18 cellular contexts compared by ENCODE assay signal in genomic region chr6:148852688-148853087, GRCh38.
DNase-seq lines count a peak whose midpoint lies in the region; ATAC-seq, FAIRE-seq and TF ChIP-seq lines count a peak whose summit lies in the region.
"Had no signal": no experiment of that assay in that cellular context is flagged by ENCODE, and none has a peak within 500 bp of the region (broad histone marks: within the 10 kb centered on the region; RNA-seq: fewer than 3 reads in every experiment).

No MANE protein-coding gene starts in this region.

- H4K20me1 ChIP-seq in SK-N-SH (ENCODE audit: insufficient read depth) (no peaks in the 10 kb centered on the region), neural progenitor cell (ENCODE audit: low read depth) (peaks cover 44% of the 10 kb centered on the region)
- H4K20me1 ChIP-seq: BLaER1 had no signal

- TF ChIP-seq CTCF in SK-N-SH (IDR thresholded peaks at IDR 0.05) (no peak), brain (conservative IDR thresholded peaks at IDR 0.05) (no peak), neural progenitor cell (IDR thresholded peaks at IDR 0.05) (no peak), heart right ventricle (IDR thresholded peaks at IDR 0.05) (no peak)

- H3K4me3 ChIP-seq in SK-N-SH (ENCODE audit: low read depth in 2 of 2, low read length in 1 of 2), result no peak overlapping the region
- H3K4me3 ChIP-seq in neural progenitor cell, result no peak overlapping the region
- no peak overlapping the region for H3K4me3 ChIP-seq in heart right ventricle
- H3K4me3 ChIP-seq: BLaER1 had no signal

- peak overlapping the region in 4 of 5 experiments; percentile 59 to 87 (median 71) for H3K27ac Mint-ChIP-seq in brain
- H3K27ac Mint-ChIP-seq in neural progenitor cell, result peak overlapping the region; percentile 100
- H3K27ac Mint-ChIP-seq: CD4-positive, CD25-positive, alpha-beta regulatory T cell had no signal

- H3K4me2 ChIP-seq in SK-N-SH (no peak overlapping the region), neural progenitor cell (no peak overlapping the region)
- H3K4me2 ChIP-seq: BLaER1 had no signal

- H3K9me3 Mint-ChIP-seq in brain (peaks cover 0 to 5% (median 4%) of the 10 kb centered on the region in 5 experiments), neural progenitor cell (peaks cover 2% of the 10 kb centered on the region)
- H3K9me3 Mint-ChIP-seq: CD4-positive, CD25-positive, alpha-beta regulatory T cell; IgD-negative memory B cell had no signal

- peaks cover 48% of the 10 kb centered on the region for H3K4me1 Mint-ChIP-seq in brain
- H3K4me1 Mint-ChIP-seq in neural progenitor cell, result peaks cover 70% of the 10 kb centered on the region

- peaks cover 6% of the 10 kb centered on the region for H3K27me3 Mint-ChIP-seq in brain
- H3K27me3 Mint-ChIP-seq in neural progenitor cell (ENCODE audit: insufficient read depth, low read depth), result peaks cover 6% of the 10 kb centered on the region
- H3K27me3 Mint-ChIP-seq: IgD-negative memory B cell had no signal

- no peaks in the 10 kb centered on the region for H3K9me2 ChIP-seq in SK-N-SH

- H3K4me1 ChIP-seq in SK-N-SH (ENCODE audit: control insufficient read depth in 1 of 2, insufficient read depth in 2 of 2, low read depth in 1 of 2, low read length in 1 of 2), result peaks cover 0 to 2% of the 10 kb centered on the region in 2 experiments; a peak in 1 of 4 replicates
- peaks cover 42% of the 10 kb centered on the region for H3K4me1 ChIP-seq in neural progenitor cell
- peaks cover 0 to 5% (median 2%) of the 10 kb centered on the region in 9 donors for H3K4me1 ChIP-seq in heart right ventricle
- H3K4me1 ChIP-seq: BLaER1 had no signal

- DNase-seq in SK-N-SH (no peak), neural progenitor cell (ENCODE audit: low spot score) (no peak), GM12892 (ENCODE audit: insufficient read length) (no peak), heart right ventricle (no peak), foreskin melanocyte (no peak)
- DNase-seq: AML-193; CD4-positive, CD25-positive, alpha-beta regulatory T cell; DMS53; GF-D8; GOT3; HCEC 1CT had no signal

- no peak for FAIRE-seq in GM12892 (lab: Jason Lieb, UNC)
- FAIRE-seq: GM18507 had no signal

- H3F3A ChIP-seq in SK-N-SH (replicated peaks; ENCODE audit: insufficient read depth) (no peaks in the 10 kb centered on the region), neural progenitor cell (ENCODE audit: low read depth) (peaks cover 37% of the 10 kb centered on the region)

- H3K4me3 Mint-ChIP-seq in brain, result no peak overlapping the region
- peak overlapping the region; percentile 5 for H3K4me3 Mint-ChIP-seq in neural progenitor cell
- H3K4me3 Mint-ChIP-seq: CD4-positive, CD25-positive, alpha-beta regulatory T cell; IgD-negative memory B cell had no signal

- TF ChIP-seq EP300 in SK-N-SH (IDR thresholded peaks at IDR 0.05; ENCODE audit: borderline replicate concordance in 1 of 2, low read depth in 1 of 2, low read length in 1 of 2), result no peak

- H3K9me3 ChIP-seq in SK-N-SH (no peaks in the 10 kb centered on the region), neural progenitor cell (ENCODE audit: low read depth) (no peaks in the 10 kb centered on the region), heart right ventricle (no peaks in the 10 kb centered on the region)
- H3K9me3 ChIP-seq: BLaER1 had no signal

- intact Hi-C loops in heart right ventricle (cut with DNase I), result no loop called here

- H3K36me3 Mint-ChIP-seq in brain, result no peaks in the 10 kb centered on the region
- peaks cover 8% of the 10 kb centered on the region for H3K36me3 Mint-ChIP-seq in neural progenitor cell
- H3K36me3 Mint-ChIP-seq: CD4-positive, CD25-positive, alpha-beta regulatory T cell had no signal

- H2AFZ ChIP-seq in SK-N-SH (ENCODE audit: low read depth) (no peak overlapping the region), neural progenitor cell (replicated peaks) (no peak overlapping the region)

- H3K79me2 ChIP-seq in SK-N-SH (ENCODE audit: insufficient read depth), result no peaks in the 10 kb centered on the region
- peaks cover 94% of the 10 kb centered on the region for H3K79me2 ChIP-seq in neural progenitor cell (ENCODE audit: low read depth)

- CTCF ChIA-PET in SK-N-SH (lab: Yijun Ruan, JAX), result no interaction called here

- H3K36me3 ChIP-seq in SK-N-SH (replicated peaks in 1 of 2; ENCODE audit: control insufficient read depth in 1 of 2, insufficient read depth in 2 of 2, low read length in 1 of 2) (no peaks in the 10 kb centered on the region), neural progenitor cell (no peaks in the 10 kb centered on the region), heart right ventricle (no peaks in the 10 kb centered on the region)
- H3K36me3 ChIP-seq: BLaER1 had no signal

- POLR2A ChIA-PET in SK-N-SH (lab: Yijun Ruan, JAX), result no interaction called here

- no peak for ATAC-seq in SK-N-SH treated with all-trans-retinoic acid at 6 μM for 48 hours
- no peak for ATAC-seq in HG03139 (IDR thresholded peaks at IDR 0.05; ENCODE audit: unreplicated experiment)
- no peak for ATAC-seq in heart right ventricle

- H3K27ac ChIP-seq in SK-N-SH (ENCODE audit: low read depth in 2 of 2, low read length in 1 of 2) (no peak overlapping the region), neural progenitor cell (no peak overlapping the region), heart right ventricle (no peak overlapping the region)
- H3K27ac ChIP-seq: 22Rv1, BLaER1 had no signal

- H3K9ac ChIP-seq in SK-N-SH (no peak overlapping the region), neural progenitor cell (no peak overlapping the region)
- H3K9ac ChIP-seq: BLaER1 had no signal

- TF ChIP-seq RAD21 in SK-N-SH (IDR thresholded peaks at IDR 0.05; ENCODE audit: low read length), result no peak

- no peak for TF ChIP-seq POLR2A in GM12892 (IDR thresholded peaks at IDR 0.05; ENCODE audit: low read depth, low read length)

- WGBS in SK-N-SH (ENCODE audit: low lambda C conversion rate), result 27% methylated on average over 6 of the region's 6 CpGs
- WGBS in heart right ventricle, 2 donors, result 87 to 90% methylated on average over 6 of the region's 6 CpGs

- H3K27me3 ChIP-seq in SK-N-SH (ENCODE audit: insufficient read depth) (no peaks in the 10 kb centered on the region; the same call in 1 of the 2 replicates), neural progenitor cell (no peaks in the 10 kb centered on the region), heart right ventricle (no peaks in the 10 kb centered on the region)
- H3K27me3 ChIP-seq: BLaER1 had no signal

TF ChIP-seq in SK-N-SH, 30 proteins besides CTCF, POLR2A, EP300 and RAD21:
- TF ChIP-seq REST (IDR thresholded peaks at IDR 0.05; ENCODE audit: low read depth, low read length) (peak; percentile 60; the same call in 1 of the 2 replicates), NRF1 (IDR thresholded peaks at IDR 0.05; ENCODE audit: low read depth, low read length) (no peak)

TF ChIP-seq in SK-N-SH treated with all-trans-retinoic acid at 6 μM for 48 hours, 23 proteins besides CTCF, POLR2A, EP300 and RAD21:
- TF ChIP-seq ESRRG (CRISPR knock-in tag; IDR thresholded peaks at IDR 0.05) (no peak), ZC3H10 (CRISPR knock-in tag; IDR thresholded peaks at IDR 0.05) (no peak), TSHZ2 (CRISPR knock-in tag; IDR thresholded peaks at IDR 0.05) (no peak), TOX (CRISPR knock-in tag; IDR thresholded peaks at IDR 0.05; ENCODE audit: borderline replicate concordance) (no peak), GLIS3 (CRISPR knock-in tag; IDR thresholded peaks at IDR 0.05) (no peak), ZNF565 (CRISPR knock-in tag; conservative IDR thresholded peaks at IDR 0.05; ENCODE audit: low read depth) (no peak), RARB (CRISPR knock-in tag; IDR thresholded peaks at IDR 0.05) (no peak)
TF ChIP-seq in SK-N-SH treated with all-trans-retinoic acid at 6 μM for 48 hours: peak in this region for 0.
